ENCODE assay signal across 12 cellular contexts in genomic region chr7:75716992-75717626, GRCh38. TPM values are rescaled to one million over a fixed set of nuclear protein-coding genes. Genes with fewer than 3 reads are reported as not detected.
DNase-seq lines count a peak whose midpoint lies in the region; ATAC-seq and TF ChIP-seq lines count a peak whose summit lies in the region.
"Had no signal": no experiment of that assay in that cellular context is flagged by ENCODE, and none has a peak within 500 bp of the region (broad histone marks: within the 10 kb centered on the region; RNA-seq: fewer than 3 reads in every experiment).

No MANE protein-coding gene starts in this region.

- H3K36me3 Mint-ChIP-seq in HFFc6 (ENCODE audit: low read depth) (peaks cover 11% of the 10 kb centered on the region), WTC11 (no peaks in the 10 kb centered on the region)
- H3K36me3 Mint-ChIP-seq in activated CD4-positive, alpha-beta T cell treated with anti-CD3 and anti-CD28 coated beads for 36 hours (ENCODE audit: low read depth), result no peaks in the 10 kb centered on the region
- H3K36me3 Mint-ChIP-seq: natural killer cell had no signal

- peak overlapping the region; percentile 82 to 86 for H3K27ac ChIP-seq in tibial artery
- no peak overlapping the region for H3K27ac ChIP-seq in ovary

- ATAC-seq in WTC11, result no peak
- no peak for ATAC-seq in activated CD4-positive, alpha-beta T cell treated with anti-CD3 and anti-CD28 coated beads for 36 hours
- ATAC-seq in GM19463 (IDR thresholded peaks at IDR 0.05; ENCODE audit: unreplicated experiment), result no peak
- ATAC-seq: natural killer cell had no signal

- no peak for TF ChIP-seq POLR2A in ovary (IDR thresholded peaks at IDR 0.05)

- no peaks in the 10 kb centered on the region for H3K9me3 ChIP-seq in tibial artery
- H3K9me3 ChIP-seq in ovary, result no peaks in the 10 kb centered on the region

- peaks cover 0 to 89% (median 37%) of the 10 kb centered on the region in 4 donors for H3K4me1 ChIP-seq in tibial artery
- H3K4me1 ChIP-seq in ovary (ENCODE audit: insufficient read depth), result peaks cover 4% of the 10 kb centered on the region

- no peaks in the 10 kb centered on the region for H3K36me3 ChIP-seq in tibial artery
- no peaks in the 10 kb centered on the region for H3K36me3 ChIP-seq in ovary

- POLR2A ChIA-PET in WTC11 (lab: Charles Lee), result no interaction called here
- POLR2A ChIA-PET in activated CD4-positive, alpha-beta T cell treated with anti-CD3 and anti-CD28 coated beads for 36 hours (lab: Charles Lee), result no interaction called here

- TF ChIP-seq CTCF in HFFc6 (IDR thresholded peaks at IDR 0.05) (no peak), WTC11 (IDR thresholded peaks at IDR 0.05) (no peak), fibroblast of the aortic adventitia (IDR thresholded peaks at IDR 0.05; ENCODE audit: insufficient read depth, low read length) (no peak), tibial artery (IDR thresholded peaks at IDR 0.05) (no peak), ovary (IDR thresholded peaks at IDR 0.05) (no peak)

- CTCF ChIA-PET in WTC11 (lab: Charles Lee), result no interaction called here
- CTCF ChIA-PET in activated CD4-positive, alpha-beta T cell treated with anti-CD3 and anti-CD28 coated beads for 36 hours (lab: Charles Lee), result no interaction called here

- DNase-seq in HFFc6 (peak; percentile 60), WTC11 (ENCODE audit: low spot score) (no peak), fibroblast of the aortic adventitia (ENCODE audit: low read depth) (peak; percentile 57), tibial artery (no peak), ovary (no peak)
- no peak for DNase-seq in activated CD4-positive, alpha-beta T cell treated with anti-CD3 and anti-CD28 coated beads for 36 hours
- DNase-seq: activated CD4-positive, alpha-beta T cell treated with anti-CD3 and anti-CD28 coated beads for 4 hours; natural killer cell had no signal

- WGBS in ovary, 3 donors, result 86 to 91% (median 91%) methylated on average over 9 of the region's 9 CpGs

- H3K27ac Mint-ChIP-seq in HFFc6 (peak overlapping the region; percentile 70), WTC11 (peak overlapping the region; percentile 69; the same call in 1 of the 2 replicates)
- H3K27ac Mint-ChIP-seq in activated CD4-positive, alpha-beta T cell treated with anti-CD3 and anti-CD28 coated beads for 36 hours, result no peak overlapping the region
- H3K27ac Mint-ChIP-seq: natural killer cell had no signal

- H3K4me1 Mint-ChIP-seq in HFFc6 (ENCODE audit: low read depth) (peaks cover 46% of the 10 kb centered on the region), WTC11 (0 out of 2 replicates have a peak, but pooled peaks cover 3% of the 10 kb centered on the region)
- peaks cover 3% of the 10 kb centered on the region for H3K4me1 Mint-ChIP-seq in activated CD4-positive, alpha-beta T cell treated with anti-CD3 and anti-CD28 coated beads for 36 hours

- no peak for TF ChIP-seq EP300 in ovary (IDR thresholded peaks at IDR 0.05)

- H3K9me3 Mint-ChIP-seq in HFFc6, result no peaks in the 10 kb centered on the region
- H3K9me3 Mint-ChIP-seq in WTC11, result 0 out of 2 replicates have a peak, but pooled peaks cover 3% of the 10 kb centered on the region
- no peaks in the 10 kb centered on the region for H3K9me3 Mint-ChIP-seq in activated CD4-positive, alpha-beta T cell treated with anti-CD3 and anti-CD28 coated beads for 36 hours (ENCODE audit: low read depth)
- H3K9me3 Mint-ChIP-seq: central memory CD8-positive, alpha-beta T cell; natural killer cell had no signal

- H3K4me3 ChIP-seq in fibroblast of the aortic adventitia (ENCODE audit: low read depth, low read length), result no peak overlapping the region
- H3K4me3 ChIP-seq in tibial artery, result no peak overlapping the region
- no peak overlapping the region for H3K4me3 ChIP-seq in ovary
- H3K4me3 ChIP-seq: smooth muscle cell had no signal

- intact Hi-C loops in tibial artery (cut with DNase I; ENCODE audit: low total_unique reads) (no loop called here), ovary (cut with DNase I) (no loop called here)
- intact Hi-C loops in activated CD4-positive, alpha-beta T cell treated with anti-CD3 and anti-CD28 coated beads for 36 hours (cut with DNase I, micrococcal nuclease), result no loop called here

- no peaks in the 10 kb centered on the region; the same call in 1 of the 2 replicates for H3K27me3 Mint-ChIP-seq in HFFc6 (ENCODE audit: insufficient read depth)
- no peaks in the 10 kb centered on the region for H3K27me3 Mint-ChIP-seq in WTC11 (ENCODE audit: low read depth)
- peaks cover 5% of the 10 kb centered on the region for H3K27me3 Mint-ChIP-seq in activated CD4-positive, alpha-beta T cell treated with anti-CD3 and anti-CD28 coated beads for 36 hours
- H3K27me3 Mint-ChIP-seq: central memory CD8-positive, alpha-beta T cell had no signal

- H3K27me3 ChIP-seq in tibial artery (no peaks in the 10 kb centered on the region), ovary (no peaks in the 10 kb centered on the region)

- H3K4me3 Mint-ChIP-seq in HFFc6 (no peak overlapping the region), WTC11 (no peak overlapping the region)
- H3K4me3 Mint-ChIP-seq in activated CD4-positive, alpha-beta T cell treated with anti-CD3 and anti-CD28 coated beads for 36 hours, result no peak overlapping the region
- H3K4me3 Mint-ChIP-seq: central memory CD8-positive, alpha-beta T cell; natural killer cell had no signal

TF ChIP-seq in WTC11, 78 proteins besides CTCF, POLR2A, EP300 and RAD21 (continues in another document):
- TF ChIP-seq CREB1 (CRISPR knock-in tag; IDR thresholded peaks at IDR 0.05) (no peak), NR1H2 (CRISPR knock-in tag; IDR thresholded peaks at IDR 0.05) (no peak), ZNF219 (CRISPR knock-in tag; IDR thresholded peaks at IDR 0.05; ENCODE audit: borderline replicate concordance) (no peak), HMGA2 (CRISPR knock-in tag; IDR thresholded peaks at IDR 0.05) (no peak), CBFB (CRISPR knock-in tag; IDR thresholded peaks at IDR 0.05; ENCODE audit: low read depth) (no peak), FOXK1 (CRISPR knock-in tag; IDR thresholded peaks at IDR 0.05) (no peak), ATF1 (CRISPR knock-in tag; IDR thresholded peaks at IDR 0.05) (no peak), ZNF263 (CRISPR knock-in tag; IDR thresholded peaks at IDR 0.05; ENCODE audit: low read depth) (no peak), HMGXB4 (CRISPR knock-in tag; IDR thresholded peaks at IDR 0.05) (no peak), ZBTB21 (CRISPR knock-in tag; IDR thresholded peaks at IDR 0.05; ENCODE audit: borderline replicate concordance) (no peak), RELA (CRISPR knock-in tag; IDR thresholded peaks at IDR 0.05; ENCODE audit: borderline replicate concordance) (no peak), NR3C1 (CRISPR knock-in tag; conservative IDR thresholded peaks at IDR 0.05; ENCODE audit: low read depth) (no peak), TCF7 (CRISPR knock-in tag; IDR thresholded peaks at IDR 0.05; ENCODE audit: low read depth) (no peak), MAX (CRISPR knock-in tag; IDR thresholded peaks at IDR 0.05) (no peak), MLX (CRISPR knock-in tag; IDR thresholded peaks at IDR 0.05) (no peak), ZNF232 (CRISPR knock-in tag; IDR thresholded peaks at IDR 0.05) (no peak)

RNA-seq across cellular contexts. Expression of gene HIP1, which starts 21.6 kb away (rescaled TPM):
- total RNA-seq in HFFc6 (2021; fragmentation: NEBNext Ultra II Directional; extraction: Animal tissue kit (Norgen Biotek cat#: 25700)), result 10 to 100 TPM; 15.1 to 32.2 (median 28.7) TPM
- total RNA-seq in WTC11 (2021), result 75.8 to 86.3 TPM (median 85.0 TPM) in 3 replicates
- 9.3 and 10.5 TPM in 2 replicates for total RNA-seq in fibroblast of the aortic adventitia (ENCODE audit: low replicate concordance)
- 1 to 10 TPM; 4.1 to 5.0 TPM for total RNA-seq in activated CD4-positive, alpha-beta T cell treated with anti-CD3 and anti-CD28 coated beads for 36 hours
- 10 to 100 TPM in 6 of 7 donors, 1 to 10 TPM in 1; 9.4 to 27.0 (median 16.8) TPM for total RNA-seq in ovary
- polyA plus RNA-seq in ovary, result 10 to 100 TPM; 11.3 to 31.4 TPM

RNA-seq across cellular contexts. Expression of gene CCL26, which starts 54.9 kb away (rescaled TPM):
- total RNA-seq in HFFc6 (2021; fragmentation: NEBNext Ultra II Directional; extraction: Animal tissue kit (Norgen Biotek cat#: 25700)), result 1 to 10 TPM; 2.9 to 6.3 (median 4.4) TPM
- total RNA-seq in WTC11 (2021) (9.8 to 19.5 TPM (median 18.5 TPM) in 3 replicates), fibroblast of the aortic adventitia (ENCODE audit: low replicate concordance) (0.33 and 1.2 TPM in 2 replicates), ovary (10 to 100 TPM in 1 of 7 donors, 1 to 10 TPM in 6; 2.6 to 13.0 (median 7.6) TPM)
- total RNA-seq in activated CD4-positive, alpha-beta T cell treated with anti-CD3 and anti-CD28 coated beads for 36 hours, result under 1 TPM in 1 of 2 experiments, not detected in 1; 0.39 TPM
- 10 to 100 TPM in 1 of 2 donors, 1 to 10 TPM in 1; 9.8 to 43.0 TPM for polyA plus RNA-seq in ovary
- total RNA-seq: glomerular endothelial cell, natural killer cell, smooth muscle cell had no signal

Comparison
In these comparisons a context has a peak if more than half of its experiments do, and no peak if none do; other contexts are left out.
1. DNase-seq: peak in HFFc6 (single experiment) and fibroblast of the aortic adventitia (single experiment); none in WTC11 (single experiment), tibial artery (0 of 2), activated CD4-positive, alpha-beta T cell treated with anti-CD3 and anti-CD28 coated beads for 36 hours (single experiment) and ovary (0 of 5).
2. H3K27ac ChIP-seq: peak in tibial artery (2 of 2); none in ovary (0 of 2).